Comparison of ENCODE assay signal across 9 cellular contexts in the genomic region with DNA sequence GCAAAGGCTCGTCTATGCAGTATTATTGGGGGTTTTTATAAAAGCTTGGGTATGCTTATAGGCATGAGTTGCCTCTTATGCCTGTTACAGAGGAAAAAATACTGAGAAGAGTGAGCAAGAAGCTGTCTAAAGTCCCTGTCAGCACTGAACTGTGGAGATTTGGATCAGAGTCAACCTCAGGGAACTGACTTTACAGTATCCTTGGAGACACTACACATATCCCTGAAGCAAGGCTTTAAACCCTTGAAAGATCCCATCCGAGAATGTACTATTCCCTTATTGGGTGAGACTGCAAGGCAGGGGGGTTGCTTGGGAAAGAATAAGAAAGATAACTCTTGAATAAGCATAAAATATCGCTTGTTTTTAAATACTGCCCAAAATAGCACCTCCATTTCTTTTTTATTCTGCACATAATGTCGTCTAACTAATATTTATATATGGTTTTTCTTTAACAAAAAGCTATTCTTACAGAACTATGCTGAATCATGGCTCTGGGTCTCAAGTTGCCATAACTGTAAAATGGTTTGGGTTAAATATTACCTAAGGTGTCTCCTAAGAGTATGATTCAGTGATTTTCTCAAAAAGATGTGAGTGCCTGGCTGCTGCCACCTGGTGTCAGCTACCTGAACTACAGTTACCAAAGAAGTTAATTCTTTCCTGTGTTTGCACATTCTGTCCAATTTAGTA.
DNase-seq lines count a peak whose midpoint lies in the region; ATAC-seq and TF ChIP-seq lines count a peak whose summit lies in the region.
"Had no signal": no experiment of that assay in that cellular context is flagged by ENCODE, and none has a peak within 500 bp of the region (broad histone marks: within the 10 kb centered on the region; RNA-seq: fewer than 3 reads in every experiment).

No MANE protein-coding gene starts in this region.

- H3K4me3 Mint-ChIP-seq in activated CD8-positive, alpha-beta memory T cell treated with anti-CD3 and anti-CD28 coated beads, Interleukin-2, amount 10 ng/mL, durations not matched to agents 7 days and 5 days = no peak overlapping the region
- H3K4me3 Mint-ChIP-seq: activated naive CD8-positive, alpha-beta T cell treated with anti-CD3 and anti-CD28 coated beads, Interleukin-2, amount 10 ng/mL, durations not matched to agents 7 days and 5 days had no signal

- no peak for ATAC-seq in DND-41 (ENCODE audit: insufficient read depth, low read depth)
- peak; percentile 91 for ATAC-seq in GM18909 (IDR thresholded peaks at IDR 0.05; ENCODE audit: poor library complexity, unreplicated experiment)
- ATAC-seq in HG03064 (IDR thresholded peaks at IDR 0.05; ENCODE audit: low read depth, unreplicated experiment) = peak; percentile 77
- peak; percentile 95 to 98 (median 96) for ATAC-seq in right lobe of liver
- no peak for ATAC-seq in activated CD8-positive, alpha-beta memory T cell treated with anti-CD3 and anti-CD28 coated beads, Interleukin-2, amount 10 ng/mL, durations not matched to agents 7 days and 5 days

- 44% methylated on average over 4 of the region's 4 CpGs for WGBS in right lobe of liver (ENCODE audit: insufficient coverage, low coverage, low lambda C conversion rate, missing lambda C conversion rate)

- H3K27ac ChIP-seq in DND-41 (ENCODE audit: low read length) (no peak overlapping the region), breast epithelium (no peak overlapping the region), right lobe of liver (no peak overlapping the region), vagina (no peak overlapping the region)

- no peaks in the 10 kb centered on the region for H3K4me1 ChIP-seq in DND-41 (ENCODE audit: insufficient read depth, low read length)
- no peaks in the 10 kb centered on the region for H3K4me1 ChIP-seq in breast epithelium
- H3K4me1 ChIP-seq in right lobe of liver = peaks cover 0 to 16% (median 2%) of the 10 kb centered on the region in 4 donors
- no peaks in the 10 kb centered on the region for H3K4me1 ChIP-seq in vagina

- no peak overlapping the region for H2AFZ ChIP-seq in DND-41 (ENCODE audit: low read depth, low read length)

- H3K9me3 Mint-ChIP-seq in activated CD8-positive, alpha-beta memory T cell treated with anti-CD3 and anti-CD28 coated beads, Interleukin-2, amount 10 ng/mL, durations not matched to agents 7 days and 5 days (ENCODE audit: low read depth) = peaks cover 2% of the 10 kb centered on the region
- H3K9me3 Mint-ChIP-seq: activated naive CD8-positive, alpha-beta T cell treated with anti-CD3 and anti-CD28 coated beads, Interleukin-2, amount 10 ng/mL, durations not matched to agents 7 days and 5 days had no signal

- H3K4me2 ChIP-seq in DND-41 (ENCODE audit: insufficient read depth, low read length) = no peak overlapping the region

- H3K4me1 Mint-ChIP-seq in activated CD8-positive, alpha-beta memory T cell treated with anti-CD3 and anti-CD28 coated beads, Interleukin-2, amount 10 ng/mL, durations not matched to agents 7 days and 5 days = no peaks in the 10 kb centered on the region
- H3K4me1 Mint-ChIP-seq: activated naive CD8-positive, alpha-beta T cell treated with anti-CD3 and anti-CD28 coated beads, Interleukin-2, amount 10 ng/mL, durations not matched to agents 7 days and 5 days had no signal

- CTCF ChIA-PET in activated CD8-positive, alpha-beta memory T cell treated with anti-CD3 and anti-CD28 coated beads, Interleukin-2, amount 10 ng/mL, durations not matched to agents 7 days and 5 days (lab: Charles Lee) = interaction anchor here (0.6 to 1.7 kb wide), 4 partner anchors 10 to 727 kb away, joined by 3 to 5 read pairs (median 4); no protein-coding TSS in a partner anchor

- no peaks in the 10 kb centered on the region for H3K27me3 ChIP-seq in DND-41 (ENCODE audit: insufficient read depth, low read length, poor library complexity)
- H3K27me3 ChIP-seq in breast epithelium = no peaks in the 10 kb centered on the region
- no peaks in the 10 kb centered on the region for H3K27me3 ChIP-seq in right lobe of liver
- no peaks in the 10 kb centered on the region for H3K27me3 ChIP-seq in vagina

- DNase-seq in DND-41 (peak; percentile 35), NOMO-1 treated with DMSO at 0.1 percent for 48 hours (lab: John Stamatoyannopoulos, UW; ENCODE audit: unreplicated experiment) (peak; percentile 24), breast epithelium (ENCODE audit: low spot score in 2 of 2) (no peak), right lobe of liver (peak in 2 of 3 donors; percentile 21 to 57), vagina (ENCODE audit: extremely low spot score in 2 of 2) (no peak)
- no peak for DNase-seq in activated CD8-positive, alpha-beta memory T cell treated with anti-CD3 and anti-CD28 coated beads, Interleukin-2, amount 10 ng/mL, durations not matched to agents 7 days and 5 days
- DNase-seq: activated naive CD8-positive, alpha-beta T cell treated with anti-CD3 and anti-CD28 coated beads, Interleukin-2, amount 10 ng/mL, durations not matched to agents 7 days and 5 days had no signal

- H3K27ac Mint-ChIP-seq in activated CD8-positive, alpha-beta memory T cell treated with anti-CD3 and anti-CD28 coated beads, Interleukin-2, amount 10 ng/mL, durations not matched to agents 7 days and 5 days = no peak overlapping the region
- H3K27ac Mint-ChIP-seq: activated naive CD8-positive, alpha-beta T cell treated with anti-CD3 and anti-CD28 coated beads, Interleukin-2, amount 10 ng/mL, durations not matched to agents 7 days and 5 days had no signal

- no peak overlapping the region for H3K9ac ChIP-seq in DND-41 (ENCODE audit: low read depth, low read length)

- H3K9me3 ChIP-seq in DND-41 (ENCODE audit: insufficient read depth, low read length, severe bottlenecking) (no peaks in the 10 kb centered on the region), breast epithelium (peaks cover 0 to 6% of the 10 kb centered on the region in 2 donors), right lobe of liver (no peaks in the 10 kb centered on the region), vagina (no peaks in the 10 kb centered on the region)

- no peaks in the 10 kb centered on the region for H3K27me3 Mint-ChIP-seq in activated CD8-positive, alpha-beta memory T cell treated with anti-CD3 and anti-CD28 coated beads, Interleukin-2, amount 10 ng/mL, durations not matched to agents 7 days and 5 days
- H3K27me3 Mint-ChIP-seq: activated naive CD8-positive, alpha-beta T cell treated with anti-CD3 and anti-CD28 coated beads, Interleukin-2, amount 10 ng/mL, durations not matched to agents 7 days and 5 days had no signal

- H3K36me3 ChIP-seq in DND-41 (ENCODE audit: insufficient read depth, low read length) = no peaks in the 10 kb centered on the region
- H3K36me3 ChIP-seq in breast epithelium = no peaks in the 10 kb centered on the region
- H3K36me3 ChIP-seq in right lobe of liver = no peaks in the 10 kb centered on the region
- no peaks in the 10 kb centered on the region for H3K36me3 ChIP-seq in vagina

- no peak overlapping the region for H3K4me3 ChIP-seq in DND-41 (ENCODE audit: low read depth in 1 of 2, low read length in 2 of 2)
- no peak overlapping the region for H3K4me3 ChIP-seq in breast epithelium
- H3K4me3 ChIP-seq in right lobe of liver = no peak overlapping the region
- H3K4me3 ChIP-seq in vagina = no peak overlapping the region

- intact Hi-C loops in breast epithelium (cut with DNase I; ENCODE audit: low total_unique reads) = no loop called here
- intact Hi-C loops in right lobe of liver (cut with DNase I) = no loop called here
- intact Hi-C loops in vagina (cut with DNase I) = no loop called here

- H3K36me3 Mint-ChIP-seq in activated CD8-positive, alpha-beta memory T cell treated with anti-CD3 and anti-CD28 coated beads, Interleukin-2, amount 10 ng/mL, durations not matched to agents 7 days and 5 days = no peaks in the 10 kb centered on the region
- H3K36me3 Mint-ChIP-seq: activated naive CD8-positive, alpha-beta T cell treated with anti-CD3 and anti-CD28 coated beads, Interleukin-2, amount 10 ng/mL, durations not matched to agents 7 days and 5 days had no signal

- H3K79me2 ChIP-seq in DND-41 (ENCODE audit: insufficient read depth, low read length) = no peaks in the 10 kb centered on the region

- no peaks in the 10 kb centered on the region for H4K20me1 ChIP-seq in DND-41 (ENCODE audit: insufficient read depth, low read length)

- no peak for TF ChIP-seq POLR2A in breast epithelium (IDR thresholded peaks at IDR 0.05)
- TF ChIP-seq POLR2A in right lobe of liver (IDR thresholded peaks at IDR 0.05) = no peak
- no peak for TF ChIP-seq POLR2A in vagina (IDR thresholded peaks at IDR 0.05)

- TF ChIP-seq CTCF in DND-41 (IDR thresholded peaks at IDR 0.05; ENCODE audit: borderline replicate concordance, extremely low read depth, low read length, poor library complexity, severe bottlenecking) (peak; percentile 79), breast epithelium (IDR thresholded peaks at IDR 0.05) (peak in 2 of 3 donors; percentile 46 to 52), right lobe of liver (IDR thresholded peaks at IDR 0.05) (peak; percentile 85 to 93 (median 90)), vagina (IDR thresholded peaks at IDR 0.05) (peak; percentile 21 to 56 (median 42))

Comparison
In these comparisons a context has a peak if more than half of its experiments do, and no peak if none do; other contexts are left out.
1. ATAC-seq: peak in GM18909 (single experiment), HG03064 (single experiment) and right lobe of liver (4 of 4); none in DND-41 (single experiment) and activated CD8-positive, alpha-beta memory T cell treated with anti-CD3 and anti-CD28 coated beads, Interleukin-2, amount 10 ng/mL, durations not matched to agents 7 days and 5 days (single experiment).
2. DNase-seq: peak in DND-41 (single experiment), NOMO-1 treated with DMSO at 0.1 percent for 48 hours (single experiment) and right lobe of liver (2 of 3); none in breast epithelium (0 of 2), vagina (0 of 2) and activated CD8-positive, alpha-beta memory T cell treated with anti-CD3 and anti-CD28 coated beads, Interleukin-2, amount 10 ng/mL, durations not matched to agents 7 days and 5 days (single experiment).
3. Peak in every context shown above with its lines, with median percentiles within 50 percentile points of each other: CTCF ChIP-seq.